Comparison of ENCODE assay signal across 24 cellular contexts in the genomic region with DNA sequence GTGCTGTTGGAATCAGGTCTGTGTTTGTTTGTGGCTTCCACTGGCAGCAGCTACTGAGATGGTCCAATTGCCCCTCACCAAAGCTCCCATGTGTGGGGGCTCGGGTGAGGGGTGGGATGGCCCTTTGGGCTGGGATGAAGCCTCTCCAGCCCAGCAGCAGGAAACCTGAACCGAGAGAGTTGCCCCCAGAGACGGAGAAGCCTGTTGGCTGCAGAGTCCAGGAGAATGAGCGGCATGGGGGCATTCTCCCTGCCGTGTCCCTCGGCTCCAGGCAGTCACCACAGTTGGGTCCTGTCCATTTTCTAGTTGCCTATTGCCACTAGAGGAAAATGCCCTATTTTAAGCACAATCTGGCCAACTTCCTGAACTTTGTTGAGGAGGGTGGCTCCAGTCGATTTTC.
"Had no signal": no experiment of that assay in that cellular context is flagged by ENCODE, and none has a peak within 500 bp of the region (broad histone marks: within the 10 kb centered on the region; RNA-seq: fewer than 3 reads in every experiment).

No MANE protein-coding gene starts in this region.

- FAIRE-seq: pancreas, small intestine had no signal

- H3K27ac ChIP-seq: neutrophil, pancreas, psoas muscle, right lobe of liver, sigmoid colon, stomach, thoracic aorta, thyroid gland, tibial nerve, upper lobe of left lung, uterus had no signal

- H3K27me3 ChIP-seq: pancreas, right lobe of liver, thyroid gland, tibial nerve, upper lobe of left lung, uterus had no signal

- ATAC-seq: naive thymus-derived CD8-positive, alpha-beta T cell; pancreas; psoas muscle; right cardiac atrium; stimulated activated naive B cell treated with anti-CD40 and anti-IgM and Interleukin-4, amounts not matched to agents 10 μg/mL and 1 μg/mL and 100 μg/mL, for 72 hours had no signal

- DNase-seq: naive B cell; naive thymus-derived CD8-positive, alpha-beta T cell; nephron progenitor cell; nucleus accumbens; psoas muscle; right cardiac atrium; sigmoid colon; small intestine; stimulated activated CD4-positive, alpha-beta T cell treated with anti-CD3 and anti-CD28 coated beads, Interleukin-15, amount 100 ng/mL, for 24 hours; stimulated activated CD4-positive, alpha-beta T cell treated with anti-CD3 and anti-CD28 coated beads, Interleukin-2, amount 100 ng/mL, for 24 hours; stimulated activated CD4-positive, alpha-beta T cell treated with anti-CD3 and anti-CD28 coated beads, Interleukin-2, amount 100 ng/mL, for 48 hours; stimulated activated CD4-positive, alpha-beta T cell treated with anti-CD3 and anti-CD28 coated beads, Interleukin-4, amount 100 ng/mL, for 24 hours; stimulated activated naive B cell treated with anti-CD40 and anti-IgM and Interleukin-4, amounts not matched to agents 10 μg/mL and 1 μg/mL and 100 μg/mL, for 72 hours; stimulated activated naive CD4-positive, alpha-beta T cell treated with Interleukin-2 at 50 U/mL for 16 hours; stomach; thyroid gland; trophoblast cell; upper lobe of left lung; uterus had no signal

- H3K4me1 ChIP-seq: pancreas, psoas muscle, right lobe of liver, sigmoid colon, stomach, thyroid gland, tibial nerve, upper lobe of left lung, uterus had no signal

- H3K4me3 ChIP-seq: pancreas, psoas muscle, right lobe of liver, sigmoid colon, stomach, thoracic aorta, thyroid gland, tibial nerve, upper lobe of left lung, uterus had no signal

- H3K36me3 ChIP-seq: neutrophil, pancreas, right lobe of liver, sigmoid colon, stomach, thoracic aorta, thyroid gland, tibial nerve, upper lobe of left lung, uterus had no signal

- H3K9me3 ChIP-seq: neutrophil, pancreas, psoas muscle, right lobe of liver, sigmoid colon, thoracic aorta, thyroid gland, upper lobe of left lung, uterus had no signal
